ENCODE assay signal across 1 cellular context in the genomic region with DNA sequence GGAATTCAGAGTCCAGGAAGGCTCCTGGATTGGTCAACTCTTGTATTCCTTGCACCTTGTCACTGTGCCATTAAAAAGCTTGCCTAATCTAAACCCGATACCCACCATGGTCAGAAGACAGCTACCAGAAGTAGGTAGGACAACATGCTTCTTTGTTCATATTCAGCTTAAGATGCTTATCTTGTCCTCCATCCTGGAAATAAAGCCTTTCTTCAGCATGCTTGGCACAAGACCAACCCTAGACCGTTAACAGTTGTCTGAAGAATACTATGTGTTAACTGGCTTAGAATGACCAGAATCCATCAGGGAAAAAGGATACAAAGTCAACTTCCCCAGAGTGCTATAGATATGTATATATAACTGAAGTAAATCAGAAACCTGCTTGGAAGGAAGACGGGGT.
TF ChIP-seq lines count a peak whose summit lies in the region.

No MANE protein-coding gene starts in this region.

TF ChIP-seq in K562, 482 proteins besides CTCF, POLR2A, EP300 and RAD21 (continued from another document):
- TF ChIP-seq SAFB (IDR thresholded peaks at IDR 0.05; ENCODE audit: borderline replicate concordance, low read depth, low read length) (no peak), TAF7 (tag; IDR thresholded peaks at IDR 0.05) (no peak), NFIC (IDR thresholded peaks at IDR 0.05) (peak; percentile 32; the same call in 1 of the 2 replicates)
- TF ChIP-seq, protein P1, sequence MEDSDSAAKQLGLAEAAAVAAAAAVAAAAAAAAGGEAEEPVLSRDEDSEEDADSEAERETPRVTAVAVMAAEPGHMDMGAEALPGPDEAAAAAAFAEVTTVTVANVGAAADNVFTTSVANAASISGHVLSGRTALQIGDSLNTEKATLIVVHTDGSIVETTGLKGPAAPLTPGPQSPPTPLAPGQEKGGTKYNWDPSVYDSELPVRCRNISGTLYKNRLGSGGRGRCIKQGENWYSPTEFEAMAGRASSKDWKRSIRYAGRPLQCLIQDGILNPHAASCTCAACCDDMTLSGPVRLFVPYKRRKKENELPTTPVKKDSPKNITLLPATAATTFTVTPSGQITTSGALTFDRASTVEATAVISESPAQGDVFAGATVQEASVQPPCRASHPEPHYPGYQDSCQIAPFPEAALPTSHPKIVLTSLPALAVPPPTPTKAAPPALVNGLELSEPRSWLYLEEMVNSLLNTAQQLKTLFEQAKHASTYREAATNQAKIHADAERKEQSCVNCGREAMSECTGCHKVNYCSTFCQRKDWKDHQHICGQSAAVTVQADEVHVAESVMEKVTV (CRISPR knock-in tag; IDR thresholded peaks at IDR 0.05), result no peak
